20 cellular contexts compared by ENCODE assay signal in genomic region chr6:112576421-112576820, GRCh38.
DNase-seq lines count a peak whose midpoint lies in the region; ATAC-seq and TF ChIP-seq lines count a peak whose summit lies in the region.
"Had no signal": no experiment of that assay in that cellular context is flagged by ENCODE, and none has a peak within 500 bp of the region (broad histone marks: within the 10 kb centered on the region; RNA-seq: fewer than 3 reads in every experiment).

No MANE protein-coding gene starts in this region.

- H3K9me3 Mint-ChIP-seq in activated CD4-positive, alpha-beta memory T cell treated with anti-CD3 and anti-CD28 coated beads, Interleukin-2, amount 10 ng/mL, durations not matched to agents 7 days and 5 days, result no peaks in the 10 kb centered on the region
- H3K9me3 Mint-ChIP-seq: T-cell had no signal

- no peaks in the 10 kb centered on the region for H3K36me3 ChIP-seq in A673 (ENCODE audit: insufficient read depth, low read length, poor library complexity, severe bottlenecking)
- no peaks in the 10 kb centered on the region for H3K36me3 ChIP-seq in MM.1S (replicated peaks; ENCODE audit: insufficient read depth, low read length)
- H3K36me3 ChIP-seq: HAP-1, SJCRH30 had no signal

- TF ChIP-seq CTCF in A673 (conservative IDR thresholded peaks at IDR 0.05; ENCODE audit: low read depth, low read length) (no peak), astrocyte of the spinal cord (IDR thresholded peaks at IDR 0.05; ENCODE audit: low read depth, low read length) (no peak), MM.1S (IDR thresholded peaks at IDR 0.05; ENCODE audit: low read length) (no peak)

- no peaks in the 10 kb centered on the region for H3K27me3 ChIP-seq in A673 (replicated peaks; ENCODE audit: insufficient read depth, low read depth, low read length, poor library complexity)
- no peaks in the 10 kb centered on the region for H3K27me3 ChIP-seq in MM.1S (replicated peaks; ENCODE audit: insufficient read depth, low read length)
- H3K27me3 ChIP-seq: SJCRH30 had no signal

- no peak overlapping the region for H2AFZ ChIP-seq in MM.1S (ENCODE audit: low read length)

- H3K4me3 Mint-ChIP-seq in activated CD4-positive, alpha-beta memory T cell treated with anti-CD3 and anti-CD28 coated beads, Interleukin-2, amount 10 ng/mL, durations not matched to agents 7 days and 5 days, result no peak overlapping the region
- H3K4me3 Mint-ChIP-seq: T-cell had no signal

- H4K20me1 ChIP-seq in MM.1S (ENCODE audit: insufficient read depth, low read length), result no peaks in the 10 kb centered on the region

- H3K27me3 Mint-ChIP-seq in activated CD4-positive, alpha-beta memory T cell treated with anti-CD3 and anti-CD28 coated beads, Interleukin-2, amount 10 ng/mL, durations not matched to agents 7 days and 5 days, result no peaks in the 10 kb centered on the region
- H3K27me3 Mint-ChIP-seq: T-cell had no signal

- no peaks in the 10 kb centered on the region for H3K36me3 Mint-ChIP-seq in activated CD4-positive, alpha-beta memory T cell treated with anti-CD3 and anti-CD28 coated beads, Interleukin-2, amount 10 ng/mL, durations not matched to agents 7 days and 5 days (ENCODE audit: low read depth)
- H3K36me3 Mint-ChIP-seq: T-cell had no signal

- CTCF ChIA-PET in A673 (lab: Charles Lee), result no interaction called here
- CTCF ChIA-PET in activated CD4-positive, alpha-beta memory T cell treated with anti-CD3 and anti-CD28 coated beads, Interleukin-2, amount 10 ng/mL, durations not matched to agents 7 days and 5 days (lab: Charles Lee), result no interaction called here

- H3K27ac ChIP-seq in A673 (ENCODE audit: low read depth, low read length, poor library complexity, severe bottlenecking) (no peak overlapping the region), MM.1S (ENCODE audit: low read length) (no peak overlapping the region)
- H3K27ac ChIP-seq: A549, RWPE1, SJCRH30 had no signal

- POLR2A ChIA-PET in A673 (lab: Charles Lee; ENCODE audit: low non-redundant PET), result no interaction called here
- POLR2A ChIA-PET in activated CD4-positive, alpha-beta memory T cell treated with anti-CD3 and anti-CD28 coated beads, Interleukin-2, amount 10 ng/mL, durations not matched to agents 7 days and 5 days (lab: Charles Lee), result no interaction called here

- no peaks in the 10 kb centered on the region for H3F3A ChIP-seq in MM.1S (ENCODE audit: insufficient read depth, low read length)

- no peak overlapping the region for H3K9ac ChIP-seq in MM.1S (ENCODE audit: low read length)

- H3K9me3 ChIP-seq in A673 (ENCODE audit: low read depth, low read length, poor library complexity, severe bottlenecking), result no peaks in the 10 kb centered on the region
- no peaks in the 10 kb centered on the region for H3K9me3 ChIP-seq in MM.1S (replicated peaks; ENCODE audit: insufficient read depth, low read length)
- H3K9me3 ChIP-seq: A549, HAP-1, SJCRH30 had no signal

- intact Hi-C loops in A673 (cut with micrococcal nuclease; ENCODE audit: unreplicated experiment) (no loop called here), Right ventricle myocardium superior (cut with DNase I) (no loop called here)

- H3K4me2 ChIP-seq in MM.1S (ENCODE audit: low read depth, low read length), result no peak overlapping the region
- H3K4me2 ChIP-seq: A549 had no signal

- no peaks in the 10 kb centered on the region for H3K4me1 Mint-ChIP-seq in activated CD4-positive, alpha-beta memory T cell treated with anti-CD3 and anti-CD28 coated beads, Interleukin-2, amount 10 ng/mL, durations not matched to agents 7 days and 5 days
- H3K4me1 Mint-ChIP-seq: T-cell had no signal

- BruUV-seq in A673 (replicated peaks; lab: Mats Ljungman, UMichigan), result no TSS peak

- DNase-seq in A673 (ENCODE audit: low spot score) (peak; percentile 43), ELR (ENCODE audit: low read depth) (peak; percentile 25), RPMI7951 (ENCODE audit: low read depth) (peak; percentile 67), astrocyte of the spinal cord (ENCODE audit: low read depth, low spot score) (peak; percentile 62), Right ventricle myocardium superior (no peak), MM.1S (no peak)
- DNase-seq in activated CD4-positive, alpha-beta memory T cell treated with anti-CD3 and anti-CD28 coated beads, Interleukin-2, amount 10 ng/mL, durations not matched to agents 7 days and 5 days, result no peak
- DNase-seq: C1 segment of cervical spinal cord, NCI-H1048, NCI-H146, NCI-H2081, NCI-H446, NCI-H748 treated with DMSO at 0.1 percent for 48 hours, OCI-M1, SJCRH30, T-cell had no signal

- H3K4me3 ChIP-seq in A673 (ENCODE audit: low read depth, low read length, poor library complexity, severe bottlenecking), result no peak overlapping the region
- no peak overlapping the region for H3K4me3 ChIP-seq in astrocyte of the spinal cord (ENCODE audit: low read depth, low read length)
- no peak overlapping the region for H3K4me3 ChIP-seq in MM.1S (ENCODE audit: low read length)
- H3K4me3 ChIP-seq: A549, HAP-1, SJCRH30 had no signal

- peaks cover 6% of the 10 kb centered on the region for H3K4me1 ChIP-seq in A673 (ENCODE audit: insufficient read depth, low read length, poor library complexity, severe bottlenecking)
- H3K4me1 ChIP-seq in MM.1S (ENCODE audit: low read length), result no peaks in the 10 kb centered on the region
- H3K4me1 ChIP-seq: A549, HAP-1, SJCRH30 had no signal

- H3K79me2 ChIP-seq in MM.1S (ENCODE audit: low read length), result no peaks in the 10 kb centered on the region

- H3K27ac Mint-ChIP-seq in activated CD4-positive, alpha-beta memory T cell treated with anti-CD3 and anti-CD28 coated beads, Interleukin-2, amount 10 ng/mL, durations not matched to agents 7 days and 5 days, result no peak overlapping the region
- H3K27ac Mint-ChIP-seq: T-cell had no signal

- in situ Hi-C loops in astrocyte of the spinal cord (cut with HindIII; ENCODE audit: low sequenced_read_pairs), result no loop called here

- ATAC-seq in Right ventricle myocardium superior (ENCODE audit: poor library complexity), result no peak
- no peak for ATAC-seq in GM18868 (IDR thresholded peaks at IDR 0.05; ENCODE audit: unreplicated experiment)
- ATAC-seq: A549, T-cell had no signal

- H3K9me2 ChIP-seq in MM.1S (replicated peaks; ENCODE audit: insufficient read depth, low read length), result no peaks in the 10 kb centered on the region

Comparison
In these comparisons a context has a peak if more than half of its experiments do, and no peak if none do; other contexts are left out.
1. DNase-seq: peak in A673 (single experiment), ELR (single experiment), RPMI7951 (single experiment) and astrocyte of the spinal cord (single experiment); none in Right ventricle myocardium superior (single experiment), activated CD4-positive, alpha-beta memory T cell treated with anti-CD3 and anti-CD28 coated beads, Interleukin-2, amount 10 ng/mL, durations not matched to agents 7 days and 5 days (single experiment) and MM.1S (single experiment).